Comparison of ENCODE assay signal across 1 cellular context in genomic region chr20:49913399-49914047, GRCh38.
TF ChIP-seq lines count a peak whose summit lies in the region.

No MANE protein-coding gene starts in this region.

TF ChIP-seq in GM12878, 131 proteins besides CTCF, POLR2A, EP300 and RAD21:
- TF ChIP-seq, protein P1, sequence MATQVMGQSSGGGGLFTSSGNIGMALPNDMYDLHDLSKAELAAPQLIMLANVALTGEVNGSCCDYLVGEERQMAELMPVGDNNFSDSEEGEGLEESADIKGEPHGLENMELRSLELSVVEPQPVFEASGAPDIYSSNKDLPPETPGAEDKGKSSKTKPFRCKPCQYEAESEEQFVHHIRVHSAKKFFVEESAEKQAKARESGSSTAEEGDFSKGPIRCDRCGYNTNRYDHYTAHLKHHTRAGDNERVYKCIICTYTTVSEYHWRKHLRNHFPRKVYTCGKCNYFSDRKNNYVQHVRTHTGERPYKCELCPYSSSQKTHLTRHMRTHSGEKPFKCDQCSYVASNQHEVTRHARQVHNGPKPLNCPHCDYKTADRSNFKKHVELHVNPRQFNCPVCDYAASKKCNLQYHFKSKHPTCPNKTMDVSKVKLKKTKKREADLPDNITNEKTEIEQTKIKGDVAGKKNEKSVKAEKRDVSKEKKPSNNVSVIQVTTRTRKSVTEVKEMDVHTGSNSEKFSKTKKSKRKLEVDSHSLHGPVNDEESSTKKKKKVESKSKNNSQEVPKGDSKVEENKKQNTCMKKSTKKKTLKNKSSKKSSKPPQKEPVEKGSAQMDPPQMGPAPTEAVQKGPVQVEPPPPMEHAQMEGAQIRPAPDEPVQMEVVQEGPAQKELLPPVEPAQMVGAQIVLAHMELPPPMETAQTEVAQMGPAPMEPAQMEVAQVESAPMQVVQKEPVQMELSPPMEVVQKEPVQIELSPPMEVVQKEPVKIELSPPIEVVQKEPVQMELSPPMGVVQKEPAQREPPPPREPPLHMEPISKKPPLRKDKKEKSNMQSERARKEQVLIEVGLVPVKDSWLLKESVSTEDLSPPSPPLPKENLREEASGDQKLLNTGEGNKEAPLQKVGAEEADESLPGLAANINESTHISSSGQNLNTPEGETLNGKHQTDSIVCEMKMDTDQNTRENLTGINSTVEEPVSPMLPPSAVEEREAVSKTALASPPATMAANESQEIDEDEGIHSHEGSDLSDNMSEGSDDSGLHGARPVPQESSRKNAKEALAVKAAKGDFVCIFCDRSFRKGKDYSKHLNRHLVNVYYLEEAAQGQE (IDR thresholded peaks at IDR 0.05; ENCODE audit: low read depth, low read length): peak; percentile 43; the same call in 1 of the 2 replicates
- TF ChIP-seq, protein P2, sequence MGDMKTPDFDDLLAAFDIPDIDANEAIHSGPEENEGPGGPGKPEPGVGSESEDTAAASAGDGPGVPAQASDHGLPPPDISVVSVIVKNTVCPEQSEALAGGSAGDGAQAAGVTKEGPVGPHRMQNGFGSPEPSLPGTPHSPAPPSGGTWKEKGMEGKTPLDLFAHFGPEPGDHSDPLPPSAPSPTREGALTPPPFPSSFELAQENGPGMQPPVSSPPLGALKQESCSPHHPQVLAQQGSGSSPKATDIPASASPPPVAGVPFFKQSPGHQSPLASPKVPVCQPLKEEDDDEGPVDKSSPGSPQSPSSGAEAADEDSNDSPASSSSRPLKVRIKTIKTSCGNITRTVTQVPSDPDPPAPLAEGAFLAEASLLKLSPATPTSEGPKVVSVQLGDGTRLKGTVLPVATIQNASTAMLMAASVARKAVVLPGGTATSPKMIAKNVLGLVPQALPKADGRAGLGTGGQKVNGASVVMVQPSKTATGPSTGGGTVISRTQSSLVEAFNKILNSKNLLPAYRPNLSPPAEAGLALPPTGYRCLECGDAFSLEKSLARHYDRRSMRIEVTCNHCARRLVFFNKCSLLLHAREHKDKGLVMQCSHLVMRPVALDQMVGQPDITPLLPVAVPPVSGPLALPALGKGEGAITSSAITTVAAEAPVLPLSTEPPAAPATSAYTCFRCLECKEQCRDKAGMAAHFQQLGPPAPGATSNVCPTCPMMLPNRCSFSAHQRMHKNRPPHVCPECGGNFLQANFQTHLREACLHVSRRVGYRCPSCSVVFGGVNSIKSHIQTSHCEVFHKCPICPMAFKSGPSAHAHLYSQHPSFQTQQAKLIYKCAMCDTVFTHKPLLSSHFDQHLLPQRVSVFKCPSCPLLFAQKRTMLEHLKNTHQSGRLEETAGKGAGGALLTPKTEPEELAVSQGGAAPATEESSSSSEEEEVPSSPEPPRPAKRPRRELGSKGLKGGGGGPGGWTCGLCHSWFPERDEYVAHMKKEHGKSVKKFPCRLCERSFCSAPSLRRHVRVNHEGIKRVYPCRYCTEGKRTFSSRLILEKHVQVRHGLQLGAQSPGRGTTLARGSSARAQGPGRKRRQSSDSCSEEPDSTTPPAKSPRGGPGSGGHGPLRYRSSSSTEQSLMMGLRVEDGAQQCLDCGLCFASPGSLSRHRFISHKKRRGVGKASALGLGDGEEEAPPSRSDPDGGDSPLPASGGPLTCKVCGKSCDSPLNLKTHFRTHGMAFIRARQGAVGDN (IDR thresholded peaks at IDR 0.05): no peak
